In genomic region chr9:129962376-129962765, GRCh38 we compare ENCODE assay signal across 7 cellular contexts.
DNase-seq lines count a peak whose midpoint lies in the region; ATAC-seq, FAIRE-seq and TF ChIP-seq lines count a peak whose summit lies in the region.

No MANE protein-coding gene starts in this region.

- ATAC-seq in GM19351 (IDR thresholded peaks at IDR 0.05; ENCODE audit: unreplicated experiment) (no peak), GM18505 (IDR thresholded peaks at IDR 0.05; ENCODE audit: unreplicated experiment) (no peak)

- H3K79me2 ChIP-seq in astrocyte (ENCODE audit: insufficient read depth, low read length): no peaks in the 10 kb centered on the region
- no peaks in the 10 kb centered on the region for H3K79me2 ChIP-seq in keratinocyte (ENCODE audit: control insufficient read depth, insufficient read depth, low read length)

- peak overlapping the region; percentile 95 for H3K27ac Mint-ChIP-seq in astrocyte (ENCODE audit: unreplicated experiment)

- no peaks in the 10 kb centered on the region for H3K9me3 Mint-ChIP-seq in astrocyte (ENCODE audit: unreplicated experiment)

- peak overlapping the region; percentile 78 for H3K9ac ChIP-seq in astrocyte (ENCODE audit: low read length)
- peak overlapping the region; percentile 82 for H3K9ac ChIP-seq in keratinocyte (ENCODE audit: control insufficient read depth, extremely low read depth, insufficient read depth, low read length)

- H3K27ac ChIP-seq in KOPT-K1 (ENCODE audit: low read depth, low read length, poor library complexity, severe bottlenecking) (peak overlapping the region; percentile 96), astrocyte (ENCODE audit: low read depth, low read length) (peak overlapping the region; percentile 14), keratinocyte (ENCODE audit: control insufficient read depth, insufficient read depth, low read length) (peak overlapping the region; percentile 77)

- H3K9me3 ChIP-seq in KOPT-K1 (ENCODE audit: insufficient read depth, low read length, poor library complexity, severe bottlenecking) (no peaks in the 10 kb centered on the region), astrocyte (ENCODE audit: insufficient read depth, low read depth, low read length) (no peaks in the 10 kb centered on the region), keratinocyte (ENCODE audit: control insufficient read depth, low read depth, low read length) (no peaks in the 10 kb centered on the region)

- H3K27me3 ChIP-seq in astrocyte (ENCODE audit: insufficient read depth, low read length): no peaks in the 10 kb centered on the region
- no peaks in the 10 kb centered on the region for H3K27me3 ChIP-seq in keratinocyte (ENCODE audit: control insufficient read depth, extremely low read depth, insufficient read depth, low read length)

- H3K4me3 Mint-ChIP-seq in astrocyte (ENCODE audit: unreplicated experiment): peak overlapping the region; percentile 78

- no peaks in the 10 kb centered on the region for H4K20me1 ChIP-seq in astrocyte (ENCODE audit: insufficient read depth, low read length)
- no peaks in the 10 kb centered on the region for H4K20me1 ChIP-seq in keratinocyte (ENCODE audit: control insufficient read depth, extremely low read depth, insufficient read depth, low read length)

- no peak for DNase-seq in astrocyte (ENCODE audit: low read depth)
- no peak for DNase-seq in keratinocyte (ENCODE audit: low read depth, low spot score)
- DNase-seq in superior temporal gyrus (ENCODE audit: extremely low spot score): peak; percentile 63
- no peak for DNase-seq in SHP77 (lab: John Stamatoyannopoulos, UW)

- no peak for TF ChIP-seq CTCF in astrocyte (IDR thresholded peaks at IDR 0.05; ENCODE audit: insufficient read depth, low read depth, low read length)
- TF ChIP-seq CTCF in keratinocyte (optimal IDR thresholded peaks at IDR 0.05 in 1 of 3, IDR thresholded peaks at IDR 0.05 in 1 of 3, conservative IDR thresholded peaks at IDR 0.05 in 1 of 3; ENCODE audit: extremely low read depth in 1 of 3, insufficient read depth in 2 of 3, low read length in 3 of 3): no peak

- H3K36me3 Mint-ChIP-seq in astrocyte (ENCODE audit: low read depth, unreplicated experiment): peaks cover 12% of the 10 kb centered on the region

- H3K4me2 ChIP-seq in astrocyte (ENCODE audit: low read length) (peak overlapping the region; percentile 83), keratinocyte (ENCODE audit: control insufficient read depth, extremely low read depth, insufficient read depth, low read depth, low read length) (peak overlapping the region; percentile 99)

- H3K4me3 ChIP-seq in astrocyte (ENCODE audit: insufficient read depth, low read depth, low read length) (peak overlapping the region; percentile 46), keratinocyte (ENCODE audit: control insufficient read depth in 2 of 3, extremely low read depth in 1 of 3, insufficient read depth in 2 of 3, low read depth in 1 of 3, low read length in 3 of 3) (peak overlapping the region; percentile 38 to 81 (median 78))

- dilution Hi-C loops in keratinocyte (cut with MboI; ENCODE audit: extremely low pct_ligation_motif_present, low sequenced_read_pairs): no loop called here

- no peak for FAIRE-seq in astrocyte (lab: Jason Lieb, UNC)
- FAIRE-seq in keratinocyte (lab: Jason Lieb, UNC): no peak

- H3K4me1 ChIP-seq in astrocyte (ENCODE audit: insufficient read depth, low read length) (peaks cover 26% of the 10 kb centered on the region), keratinocyte (ENCODE audit: control insufficient read depth, extremely low read depth, insufficient read depth, low read length) (peaks cover 21% of the 10 kb centered on the region)

- H3K27me3 Mint-ChIP-seq in astrocyte (ENCODE audit: low read depth, unreplicated experiment): no peaks in the 10 kb centered on the region

- H2AFZ ChIP-seq in astrocyte (ENCODE audit: low read depth, low read length) (peak overlapping the region; percentile 55), keratinocyte (ENCODE audit: control insufficient read depth, low read length) (peak overlapping the region; percentile 88)

- peaks cover 41% of the 10 kb centered on the region for H3K4me1 Mint-ChIP-seq in astrocyte (ENCODE audit: low read depth, unreplicated experiment)

- peaks cover 73% of the 10 kb centered on the region for H3K36me3 ChIP-seq in KOPT-K1 (ENCODE audit: insufficient read depth, low read length)
- no peaks in the 10 kb centered on the region for H3K36me3 ChIP-seq in astrocyte (ENCODE audit: insufficient read depth, low read length)
- peaks cover 0 to 1% of the 10 kb centered on the region in 2 experiments for H3K36me3 ChIP-seq in keratinocyte (ENCODE audit: control insufficient read depth in 2 of 2, extremely low read depth in 1 of 2, insufficient read depth in 2 of 2, low read length in 2 of 2)

- no peak for TF ChIP-seq POLR2A in GM18505 (IDR thresholded peaks at IDR 0.05; ENCODE audit: borderline replicate concordance, extremely low read depth, insufficient read depth, insufficient read length)

- H3K9me1 ChIP-seq in keratinocyte (ENCODE audit: control insufficient read depth, extremely low read depth, insufficient read depth, low read length): no peaks in the 10 kb centered on the region

Comparison
In these comparisons a context has a peak if more than half of its experiments do, and no peak if none do; other contexts are left out.
1. H3K27ac ChIP-seq: peak in every context shown above with its lines; median percentile 96 in KOPT-K1; 77 in keratinocyte; 14 in astrocyte.